ENCODE assay signal across 1 cellular context in the genomic region with DNA sequence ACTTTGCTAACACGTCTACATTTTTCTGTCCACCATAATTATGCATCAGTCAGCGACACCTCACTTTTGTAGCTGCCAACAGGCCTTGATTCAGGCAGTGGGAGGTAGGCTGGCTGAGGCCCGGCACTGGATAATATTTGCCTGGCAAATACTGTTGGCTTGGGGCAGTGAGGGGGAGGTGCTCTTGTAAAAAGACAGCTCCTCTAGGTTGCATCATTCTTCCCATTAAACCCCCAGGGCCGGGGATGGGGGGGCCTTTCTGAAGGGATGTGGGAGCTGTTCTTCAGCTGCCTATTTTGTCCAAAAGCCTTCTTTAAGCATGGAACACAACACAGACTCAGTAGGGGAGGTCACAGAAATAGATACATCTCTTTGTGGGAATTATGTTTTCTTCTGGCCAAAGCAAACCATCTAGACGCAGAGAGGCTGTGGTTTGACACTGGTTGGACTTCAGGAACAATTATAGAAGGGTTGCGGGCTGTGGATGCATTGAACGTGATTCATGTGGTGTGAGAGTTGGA.
A peak's percentile ranks its signal among the peaks of the same experiment; 100 is the strongest.
TF ChIP-seq lines count a peak whose summit lies in the region.

No MANE protein-coding gene starts in this region.

TF ChIP-seq in HEK293, 187 proteins besides CTCF, POLR2A, EP300 and RAD21 (continued from another document):
- no peak; the same call in 1 of the 2 replicates for TF ChIP-seq MZF1 (tag by site-specific recombination; IDR thresholded peaks at IDR 0.05; ENCODE audit: borderline replicate concordance)
- TF ChIP-seq ZBTB26 (tag by site-specific recombination; optimal IDR thresholded peaks at IDR 0.05), result no peak
- peak; percentile 2; the same call in 1 of the 2 replicates for TF ChIP-seq ZSCAN30 (tag by site-specific recombination; IDR thresholded peaks at IDR 0.05)
- TF ChIP-seq ZNF146 (tag by site-specific recombination; IDR thresholded peaks at IDR 0.05), result no peak
- peak; percentile 80 for TF ChIP-seq ZNF335 (tag by site-specific recombination; conservative IDR thresholded peaks at IDR 0.05)
- no peak for TF ChIP-seq ZNF140 (tag by site-specific recombination; IDR thresholded peaks at IDR 0.05)
- TF ChIP-seq ZNF157 (tag by site-specific recombination; IDR thresholded peaks at IDR 0.05), result no peak
- peak; percentile 63 for TF ChIP-seq ZFHX2 (tag by site-specific recombination; conservative IDR thresholded peaks at IDR 0.05)
- no peak for TF ChIP-seq REPIN1 (tag by site-specific recombination; IDR thresholded peaks at IDR 0.05; ENCODE audit: low read depth)
- TF ChIP-seq ZNF184 (tag by site-specific recombination; IDR thresholded peaks at IDR 0.05), result no peak
- no peak for TF ChIP-seq ZNF768 (tag by site-specific recombination; IDR thresholded peaks at IDR 0.05)
- no peak for TF ChIP-seq ZNF560 (tag by site-specific recombination; IDR thresholded peaks at IDR 0.05; ENCODE audit: borderline replicate concordance)
- no peak for TF ChIP-seq ZNF239 (tag by site-specific recombination; IDR thresholded peaks at IDR 0.05)
- no peak for TF ChIP-seq FEZF1 (tag by site-specific recombination; IDR thresholded peaks at IDR 0.05)
- no peak for TF ChIP-seq ZNF621 (tag by site-specific recombination; IDR thresholded peaks at IDR 0.05)
- TF ChIP-seq ZNF571 (tag by site-specific recombination; IDR thresholded peaks at IDR 0.05), result no peak
- no peak for TF ChIP-seq SALL2 (tag by site-specific recombination; IDR thresholded peaks at IDR 0.05; ENCODE audit: borderline replicate concordance)
- no peak for TF ChIP-seq KLF10 (tag by site-specific recombination; IDR thresholded peaks at IDR 0.05)
- TF ChIP-seq ZNF600 (tag by site-specific recombination; IDR thresholded peaks at IDR 0.05), result no peak
- TF ChIP-seq ZNF658 (tag by site-specific recombination; IDR thresholded peaks at IDR 0.05), result no peak
- no peak for TF ChIP-seq ZXDB (tag by site-specific recombination; IDR thresholded peaks at IDR 0.05)
- no peak for TF ChIP-seq ZNF175 (tag by site-specific recombination; IDR thresholded peaks at IDR 0.05)
- no peak for TF ChIP-seq ZNF791 (tag by site-specific recombination; IDR thresholded peaks at IDR 0.05)
- TF ChIP-seq ZSCAN23 (tag by site-specific recombination; IDR thresholded peaks at IDR 0.05), result no peak
- no peak for TF ChIP-seq KLF17 (tag by site-specific recombination; IDR thresholded peaks at IDR 0.05)
- no peak for TF ChIP-seq ZBTB48 (tag by site-specific recombination; IDR thresholded peaks at IDR 0.05)
- TF ChIP-seq ZNF155 (tag by site-specific recombination; IDR thresholded peaks at IDR 0.05), result no peak
- TF ChIP-seq ZNF391 (tag by site-specific recombination; IDR thresholded peaks at IDR 0.05; ENCODE audit: borderline replicate concordance, low read depth), result no peak
- no peak for TF ChIP-seq ZNF664 (tag by site-specific recombination; IDR thresholded peaks at IDR 0.05)
- TF ChIP-seq ZNF785 (tag by site-specific recombination; IDR thresholded peaks at IDR 0.05), result no peak
- peak; percentile 70 for TF ChIP-seq ZNF660 (tag by site-specific recombination; IDR thresholded peaks at IDR 0.05)
- TF ChIP-seq, protein P1, sequence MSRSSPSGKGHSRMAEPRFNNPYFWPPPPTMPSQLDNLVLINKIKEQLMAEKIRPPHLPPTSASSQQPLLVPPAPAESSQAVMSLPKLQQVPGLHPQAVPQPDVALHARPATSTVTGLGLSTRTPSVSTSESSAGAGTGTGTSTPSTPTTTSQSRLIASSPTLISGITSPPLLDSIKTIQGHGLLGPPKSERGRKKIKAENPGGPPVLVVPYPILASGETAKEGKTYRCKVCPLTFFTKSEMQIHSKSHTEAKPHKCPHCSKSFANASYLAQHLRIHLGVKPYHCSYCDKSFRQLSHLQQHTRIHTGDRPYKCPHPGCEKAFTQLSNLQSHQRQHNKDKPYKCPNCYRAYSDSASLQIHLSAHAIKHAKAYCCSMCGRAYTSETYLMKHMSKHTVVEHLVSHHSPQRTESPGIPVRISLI (tag by site-specific recombination; IDR thresholded peaks at IDR 0.05), result no peak
TF ChIP-seq in HEK293: peak in this region for 15.
